ENCODE assay signal across 21 cellular contexts in the genomic region with DNA sequence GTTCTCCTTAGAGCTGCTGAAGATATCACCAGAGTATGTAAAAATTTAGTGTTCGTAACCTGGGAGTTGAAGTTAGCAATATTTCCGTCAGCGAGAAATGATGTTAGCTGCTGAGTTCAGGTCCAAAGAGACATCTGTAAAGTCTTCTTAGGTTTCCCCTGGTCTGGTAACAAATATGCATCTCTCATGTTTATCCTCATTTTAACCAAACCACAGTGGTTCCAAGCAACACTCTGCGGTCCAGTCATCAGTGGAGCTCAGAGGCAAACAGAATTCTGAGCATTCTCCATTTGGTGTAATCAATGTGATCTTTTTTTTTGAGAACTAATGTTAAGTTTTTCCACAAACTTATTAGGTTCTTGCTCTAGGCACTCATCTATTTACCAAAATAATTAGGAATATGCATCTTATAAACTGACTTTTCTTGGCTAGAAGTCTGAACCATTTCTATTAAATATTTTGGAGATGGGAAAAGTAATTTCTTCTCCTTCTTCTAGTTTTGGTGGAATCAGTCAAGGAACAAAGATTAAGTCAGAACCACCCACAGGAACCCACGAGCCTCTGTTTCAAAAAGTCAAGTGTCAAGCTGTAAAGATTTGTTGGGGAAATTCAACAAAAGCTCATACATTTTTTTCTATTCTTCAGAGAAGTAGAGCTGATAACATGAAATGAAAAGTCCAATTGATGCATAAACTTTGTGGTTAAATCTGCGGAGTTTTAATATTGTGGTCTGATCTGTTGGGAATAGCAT.
"Had no signal": no experiment of that assay in that cellular context is flagged by ENCODE, and none has a peak within 500 bp of the region (broad histone marks: within the 10 kb centered on the region; RNA-seq: fewer than 3 reads in every experiment).

No MANE protein-coding gene starts in this region.

- DNase-seq: KBM-7, MV-4-11, NCI-H1048, NCI-H1105, NCI-H1417, NCI-H1436 treated with DMSO at 0.1 percent for 48 hours, NCI-H1694, NCI-H187 treated with DMSO at 0.1 percent for 48 hours, NCI-H2029 treated with DMSO at 0.1 percent for 48 hours, NCI-H226, NCI-H446, NCI-H510A, NCI-H524 treated with DMSO at 0.1 percent for 48 hours, NCI-H69, NCI-H774, Right ventricle myocardium superior, RPMI8226, SIG-M5 had no signal

- H3K27ac ChIP-seq: HL-60, SJSA1, SK-N-MC had no signal

- H3K36me3 ChIP-seq: SJSA1 had no signal

- H3K4me1 ChIP-seq: SJSA1 had no signal

- H3K4me3 ChIP-seq: SJSA1, SK-N-MC had no signal
